ENCODE assay signal across 17 cellular contexts in the genomic region with DNA sequence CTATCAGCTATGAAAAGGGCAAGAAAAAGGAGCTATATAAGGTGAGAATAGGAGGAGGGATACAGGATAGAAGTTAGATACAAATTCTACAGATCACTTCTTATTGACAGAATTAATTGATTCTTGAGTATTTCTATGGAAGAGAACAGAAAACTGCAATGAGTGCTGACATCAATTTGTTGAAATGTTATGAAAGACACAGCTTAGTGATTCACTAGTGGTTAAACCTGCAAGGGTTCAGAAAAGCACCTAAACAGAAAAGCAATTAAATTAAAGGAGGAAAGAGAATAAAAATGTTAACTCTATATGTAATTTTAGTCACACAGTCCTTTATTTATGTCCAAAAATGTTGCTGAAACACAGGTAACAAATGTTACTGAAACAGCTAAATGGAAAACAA.
"Had no signal": no experiment of that assay in that cellular context is flagged by ENCODE, and none has a peak within 500 bp of the region (broad histone marks: within the 10 kb centered on the region; RNA-seq: fewer than 3 reads in every experiment).

No MANE protein-coding gene starts in this region.

- ATAC-seq: activated CD4-positive, alpha-beta T cell treated with anti-CD3 and anti-CD28 coated beads for 36 hours; left lung; psoas muscle; sciatic nerve; stimulated activated naive CD8-positive, alpha-beta T cell treated with anti-CD3 and anti-CD28 coated beads, Interleukin-15, amount 100 ng/mL, for 72 hours had no signal

- H3K36me3 ChIP-seq: left lung, WERI-Rb-1 had no signal

- H3K27me3 ChIP-seq: left lung, testis had no signal

- H3K4me3 Mint-ChIP-seq: activated CD4-positive, alpha-beta T cell treated with anti-CD3 and anti-CD28 coated beads for 36 hours; central memory CD8-positive, alpha-beta T cell; dendritic cell treated with granulocyte-macrophage colony-stimulating factor and Interleukin-4, amounts not matched to agents 40 ng/mL and 50 ng/mL, for 4 days; memory B cell; nephron had no signal

- H3K4me1 Mint-ChIP-seq: nephron had no signal

- H3K27ac Mint-ChIP-seq: activated CD4-positive, alpha-beta T cell treated with anti-CD3 and anti-CD28 coated beads for 36 hours; dendritic cell treated with granulocyte-macrophage colony-stimulating factor and Interleukin-4, amounts not matched to agents 40 ng/mL and 50 ng/mL, for 4 days; memory B cell; nephron had no signal

- DNase-seq: activated CD4-positive, alpha-beta T cell treated with anti-CD3 and anti-CD28 coated beads for 36 hours; activated CD8-positive, alpha-beta memory T cell treated with anti-CD3 and anti-CD28 coated beads for 24 hours; activated effector memory CD4-positive, alpha-beta T cell treated with anti-CD3 and anti-CD28 coated beads, Interleukin-2, amount 50 U/mL, for 16 hours; head of caudate nucleus; left lung; psoas muscle; stimulated activated CD4-positive, alpha-beta T cell treated with anti-CD3 and anti-CD28 coated beads, Interleukin-2, amount 100 ng/mL, for 48 hours; stimulated activated naive CD8-positive, alpha-beta T cell treated with anti-CD3 and anti-CD28 coated beads, Interleukin-15, amount 100 ng/mL, for 72 hours; T-helper 1 cell; testis; WERI-Rb-1 had no signal

- H3K4me3 ChIP-seq: left lung, psoas muscle, SK-N-MC, testis had no signal

- H3K27me3 Mint-ChIP-seq: activated CD4-positive, alpha-beta T cell treated with anti-CD3 and anti-CD28 coated beads for 36 hours; central memory CD8-positive, alpha-beta T cell; dendritic cell treated with granulocyte-macrophage colony-stimulating factor and Interleukin-4, amounts not matched to agents 40 ng/mL and 50 ng/mL, for 4 days; memory B cell; stimulated activated naive CD8-positive, alpha-beta T cell treated with anti-CD3 and anti-CD28 coated beads, Interleukin-15, amount 100 ng/mL, for 72 hours had no signal
